Comparison of ENCODE assay signal across 8 cellular contexts in the genomic region with DNA sequence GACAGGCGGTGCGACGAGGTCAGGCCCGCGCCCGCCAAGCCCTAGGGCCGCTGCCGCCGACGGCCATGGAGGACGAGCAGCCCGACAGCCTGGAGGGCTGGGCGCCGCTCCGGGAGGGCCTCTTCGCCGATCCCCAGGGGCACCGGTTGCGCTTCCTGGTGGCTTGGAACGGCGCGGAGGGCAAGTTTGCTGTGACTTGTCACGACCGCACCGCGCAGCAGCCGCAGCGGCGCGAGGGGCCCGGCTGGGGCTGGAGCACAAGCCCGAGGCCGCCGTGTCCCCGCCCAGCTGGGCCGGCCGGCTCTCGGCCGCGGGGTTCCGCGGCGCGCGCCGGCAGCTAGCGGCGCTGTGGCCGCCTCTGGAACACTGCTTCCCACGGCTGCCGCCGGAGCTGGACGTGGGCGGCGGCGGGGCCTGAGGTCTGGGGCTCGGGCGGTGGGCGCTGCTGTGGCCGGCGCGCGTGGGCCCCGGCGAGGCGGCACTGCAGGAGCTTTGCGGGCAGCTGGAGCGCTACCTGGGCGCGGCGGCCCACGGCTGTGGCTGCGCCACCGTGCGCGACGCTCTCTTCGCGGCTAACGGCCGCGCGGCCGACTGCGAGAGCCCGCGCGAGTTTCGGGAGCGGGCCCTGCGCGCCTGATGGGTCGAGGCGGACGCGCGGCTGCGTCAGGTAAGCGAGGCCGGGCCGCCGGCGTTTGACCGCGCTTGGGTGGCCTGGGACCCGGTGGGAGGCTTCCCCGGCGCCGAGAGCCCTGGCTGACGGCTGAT.
A peak's percentile ranks its signal among the peaks of the same experiment; 100 is the strongest.
DNase-seq lines count a peak whose midpoint lies in the region; ATAC-seq, FAIRE-seq and TF ChIP-seq lines count a peak whose summit lies in the region.
"Not testable (repeated sequence)": the region's sequence is repeated elsewhere in the genome, so short reads cannot be mapped to it uniquely, and the experiment has no call there.

No MANE protein-coding gene starts in this region.

- not testable (repeated sequence) for H2AFZ ChIP-seq in DND-41 (ENCODE audit: low read depth, low read length)

- ATAC-seq in DND-41 (ENCODE audit: insufficient read depth, low read depth) (peak; percentile 82), GM21528 (IDR thresholded peaks at IDR 0.05; ENCODE audit: low FRiP score, unreplicated experiment) (peak; percentile 78), HG03469 (IDR thresholded peaks at IDR 0.05; ENCODE audit: unreplicated experiment) (peak; percentile 47)
- peak; percentile 87 for ATAC-seq in naive thymus-derived CD4-positive, alpha-beta T cell
- peak; percentile 92 for ATAC-seq in stimulated activated naive CD8-positive, alpha-beta T cell treated with anti-CD3 and anti-CD28 coated beads, Interleukin-15, Interleukin-2, amounts not matched to agents 100 U/mL and 50 U/mL, for 24 hours

- not testable (repeated sequence) for H3K9me3 ChIP-seq in DND-41 (ENCODE audit: insufficient read depth, low read length, severe bottlenecking); adrenal gland (replicated peaks in 1 of 3); naive thymus-derived CD4-positive, alpha-beta T cell (ENCODE audit: control insufficient read depth in 2 of 3, low read length in 3 of 3)

- H4K20me1 ChIP-seq in DND-41 (ENCODE audit: insufficient read depth, low read length), result not testable (repeated sequence)

- not testable (repeated sequence) for H3K27me3 ChIP-seq in DND-41 (ENCODE audit: insufficient read depth, low read length, poor library complexity); adrenal gland; naive thymus-derived CD4-positive, alpha-beta T cell (ENCODE audit: control insufficient read depth in 2 of 2, insufficient read depth in 2 of 2, low read length in 2 of 2)

- H3K4me3 Mint-ChIP-seq in T-helper 2 cell treated with Interferon-gamma antibody and Interleukin-4, amounts not matched to agents 5 μg/mL and 100 μg/mL, for 36 hours, result not testable (repeated sequence)
- H3K4me3 Mint-ChIP-seq in naive thymus-derived CD4-positive, alpha-beta T cell, result peak overlapping the region in 9 of 10 donors; percentile 79 to 94 (median 88)

- not testable (repeated sequence) for TF ChIP-seq CTCF in DND-41 (IDR thresholded peaks at IDR 0.05; ENCODE audit: borderline replicate concordance, extremely low read depth, low read length, poor library complexity, severe bottlenecking)
- peak in 1 of 6 experiments; percentile 2 for TF ChIP-seq CTCF in adrenal gland (IDR thresholded peaks at IDR 0.05)

- H3K9ac ChIP-seq in DND-41 (ENCODE audit: low read depth, low read length), result peak overlapping the region; percentile 52

- H3K27me3 Mint-ChIP-seq in T-helper 2 cell treated with Interferon-gamma antibody and Interleukin-4, amounts not matched to agents 5 μg/mL and 100 μg/mL, for 36 hours (ENCODE audit: low read depth), result peaks cover 26% of the 10 kb centered on the region
- peaks cover 0 to 37% (median 0%) of the 10 kb centered on the region in 5 donors for H3K27me3 Mint-ChIP-seq in naive thymus-derived CD4-positive, alpha-beta T cell

- H3K36me3 ChIP-seq in DND-41 (ENCODE audit: insufficient read depth, low read length); adrenal gland (replicated peaks in 1 of 2); naive thymus-derived CD4-positive, alpha-beta T cell (ENCODE audit: control insufficient read depth in 2 of 3, insufficient read depth in 3 of 3, low read length in 3 of 3): not testable (repeated sequence)

- TF ChIP-seq POLR2A in adrenal gland (IDR thresholded peaks at IDR 0.05), result peak in 1 of 2 donors; percentile 56

- H3K9me3 Mint-ChIP-seq in T-helper 2 cell treated with Interferon-gamma antibody and Interleukin-4, amounts not matched to agents 5 μg/mL and 100 μg/mL, for 36 hours; naive thymus-derived CD4-positive, alpha-beta T cell: not testable (repeated sequence)

- peak overlapping the region; percentile 57 for H3K4me2 ChIP-seq in DND-41 (ENCODE audit: insufficient read depth, low read length)

- H3K27ac Mint-ChIP-seq in T-helper 2 cell treated with Interferon-gamma antibody and Interleukin-4, amounts not matched to agents 5 μg/mL and 100 μg/mL, for 36 hours, result not testable (repeated sequence)
- H3K27ac Mint-ChIP-seq in naive thymus-derived CD4-positive, alpha-beta T cell, result peak overlapping the region in 6 of 9 donors; percentile 33 to 92 (median 86)

- intact Hi-C loops in adrenal gland (cut with DNase I); naive thymus-derived CD4-positive, alpha-beta T cell (cut with micrococcal nuclease): not testable (repeated sequence)

- H3K4me1 Mint-ChIP-seq in T-helper 2 cell treated with Interferon-gamma antibody and Interleukin-4, amounts not matched to agents 5 μg/mL and 100 μg/mL, for 36 hours (ENCODE audit: low read depth), result not testable (repeated sequence)
- H3K4me1 Mint-ChIP-seq in naive thymus-derived CD4-positive, alpha-beta T cell, result peaks cover 7 to 24% (median 20%) of the 10 kb centered on the region in 7 donors

- not testable (repeated sequence) for H3K4me1 ChIP-seq in DND-41 (ENCODE audit: insufficient read depth, low read length); adrenal gland (replicated peaks in 1 of 2); naive thymus-derived CD4-positive, alpha-beta T cell (ENCODE audit: control insufficient read depth in 2 of 2, insufficient read depth in 2 of 2, low read length in 2 of 2)

- CTCF ChIA-PET in naive thymus-derived CD4-positive, alpha-beta T cell (lab: Charles Lee), result not testable (repeated sequence)

- FAIRE-seq in frontal cortex (lab: Jason Lieb, UNC), result not testable (repeated sequence)

- peak; percentile 54 for DNase-seq in DND-41
- DNase-seq in T-helper 2 cell treated with Interferon-gamma antibody and Interleukin-4, amounts not matched to agents 5 μg/mL and 100 μg/mL, for 36 hours (ENCODE audit: low spot score), result peak; percentile 36
- DNase-seq in adrenal gland, result peak; percentile 27 to 65 (median 39)
- peak; percentile 10 to 25 for DNase-seq in frontal cortex (ENCODE audit: low spot score in 2 of 2)
- peak; percentile 21 to 52 (median 38) for DNase-seq in naive thymus-derived CD4-positive, alpha-beta T cell
- DNase-seq in stimulated activated naive CD8-positive, alpha-beta T cell treated with anti-CD3 and anti-CD28 coated beads, Interleukin-15, Interleukin-2, amounts not matched to agents 100 U/mL and 50 U/mL, for 24 hours, result peak; percentile 50

- H3K4me3 ChIP-seq in DND-41 (ENCODE audit: low read depth in 1 of 2, low read length in 2 of 2) (peak overlapping the region; percentile 12 to 54; a peak in 3 of 4 replicates), adrenal gland (peak overlapping the region in 3 of 4 donors; percentile 37 to 93 (median 75))
- peak overlapping the region; percentile 20 for H3K4me3 ChIP-seq in naive thymus-derived CD4-positive, alpha-beta T cell (ENCODE audit: low read length)

- POLR2A ChIA-PET in naive thymus-derived CD4-positive, alpha-beta T cell (lab: Charles Lee), result not testable (repeated sequence)

- 0 to 2% (median 0%) methylated on average over 5 to 98 of the region's 110 CpGs for WGBS in adrenal gland, 4 donors

- H3K79me2 ChIP-seq in DND-41 (ENCODE audit: insufficient read depth, low read length), result not testable (repeated sequence)

- H3K36me3 Mint-ChIP-seq in T-helper 2 cell treated with Interferon-gamma antibody and Interleukin-4, amounts not matched to agents 5 μg/mL and 100 μg/mL, for 36 hours (ENCODE audit: low read depth); naive thymus-derived CD4-positive, alpha-beta T cell: not testable (repeated sequence)

- peak overlapping the region; percentile 40 for H3K27ac ChIP-seq in DND-41 (ENCODE audit: low read length)
- H3K27ac ChIP-seq in adrenal gland, result peak overlapping the region in 4 of 5 donors; percentile 70 to 99 (median 92)
- peak overlapping the region; percentile 63 for H3K27ac ChIP-seq in naive thymus-derived CD4-positive, alpha-beta T cell (ENCODE audit: low read depth, low read length)

Comparison
In these comparisons a context has a peak if more than half of its experiments do, and no peak if none do; other contexts are left out.
1. Peak in every context shown above with its lines: DNase-seq, ATAC-seq, H3K4me3 ChIP-seq and H3K27ac ChIP-seq.
2. H3K27ac ChIP-seq: peak in every context shown above with its lines; median percentile 92 in adrenal gland; 63 in naive thymus-derived CD4-positive, alpha-beta T cell; 40 in DND-41.
3. H3K4me3 ChIP-seq: peak in every context shown above with its lines; median percentile 75 in adrenal gland; 33 in DND-41; 20 in naive thymus-derived CD4-positive, alpha-beta T cell.